32 cellular contexts compared by ENCODE assay signal in the genomic region with DNA sequence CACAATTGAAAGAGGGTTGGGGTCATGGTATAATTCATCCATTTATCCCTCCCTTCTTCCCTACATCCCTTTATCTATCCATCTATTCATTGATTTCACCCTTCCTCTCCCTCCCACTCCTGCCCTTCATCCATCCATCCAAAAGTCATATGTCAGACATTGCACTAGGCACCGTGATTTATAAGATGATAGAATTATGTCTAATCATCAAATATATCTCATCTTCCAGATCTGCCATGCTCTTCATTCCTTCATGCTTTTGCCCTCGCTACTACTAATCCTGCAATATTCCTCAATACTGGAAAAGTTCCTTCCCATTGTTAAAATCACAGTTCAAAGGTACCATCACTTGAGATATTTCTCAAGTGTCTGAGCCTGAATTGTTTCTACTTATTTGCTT.
"Had no signal": no experiment of that assay in that cellular context is flagged by ENCODE, and none has a peak within 500 bp of the region (broad histone marks: within the 10 kb centered on the region; RNA-seq: fewer than 3 reads in every experiment).

No MANE protein-coding gene starts in this region.

- H3K27me3 Mint-ChIP-seq: stimulated activated memory B cell treated with anti-CD40 and anti-IgM and Interleukin-4, amounts not matched to agents 10 μg/mL and 1 μg/mL and 100 μg/mL, for 72 hours; stimulated activated naive CD8-positive, alpha-beta T cell treated with anti-CD3 and anti-CD28 coated beads, Interleukin-15, amount 100 ng/mL, for 72 hours had no signal

- H3K36me3 ChIP-seq: neutrophil, pancreas, spleen, suprapubic skin, tibial artery, transverse colon, upper lobe of left lung, vagina had no signal

- H3K4me3 ChIP-seq: pancreas, psoas muscle, skin epidermis, smooth muscle cell, spleen, suprapubic skin, testis, tibial artery, transverse colon, upper lobe of left lung, vagina had no signal

- H3K36me3 Mint-ChIP-seq: natural killer cell treated with Interleukin-12 subunit alpha and Interleukin-12 subunit beta and Interleukin-15 and Interleukin-18, amount 100 ng/mL, for 72 hours; stimulated activated memory B cell treated with anti-CD40 and anti-IgM and Interleukin-4, amounts not matched to agents 10 μg/mL and 1 μg/mL and 100 μg/mL, for 72 hours had no signal

- H3K9me3 Mint-ChIP-seq: nephron progenitor cell, neural crest cell had no signal

- H3K27ac Mint-ChIP-seq: naive thymus-derived CD4-positive, alpha-beta T cell; natural killer cell treated with Interleukin-12 subunit alpha and Interleukin-12 subunit beta and Interleukin-15 and Interleukin-18, amount 100 ng/mL, for 72 hours; nephron progenitor cell; progenitor cell of endocrine pancreas; stimulated activated memory B cell treated with anti-CD40 and anti-IgM and Interleukin-4, amounts not matched to agents 10 μg/mL and 1 μg/mL and 100 μg/mL, for 72 hours; stimulated activated naive CD8-positive, alpha-beta T cell treated with anti-CD3 and anti-CD28 coated beads, Interleukin-15, amount 100 ng/mL, for 72 hours had no signal

- H3K4me2 ChIP-seq: smooth muscle cell had no signal

- DNase-seq: naive thymus-derived CD4-positive, alpha-beta T cell; nephron progenitor cell; nucleus accumbens; pancreas; posterior cingulate gyrus; psoas muscle; right cardiac atrium; spleen; stimulated activated CD4-positive, alpha-beta T cell treated with anti-CD3 and anti-CD28 coated beads, Interleukin-12 subunit alpha, Interleukin-12 subunit beta, amount 100 ng/mL, for 4 hours; stimulated activated CD4-positive, alpha-beta T cell treated with anti-CD3 and anti-CD28 coated beads, Interleukin-1b, Interleukin-23, amount 100 ng/mL, for 48 hours; stimulated activated CD4-positive, alpha-beta T cell treated with anti-CD3 and anti-CD28 coated beads, Interleukin-4, amount 100 ng/mL, for 1 hour; stimulated activated CD4-positive, alpha-beta T cell treated with anti-CD3 and anti-CD28 coated beads, Interleukin-4, amount 100 ng/mL, for 4 hours; stimulated activated CD8-positive, alpha-beta memory T cell treated with anti-CD3 and anti-CD28 coated beads, Interleukin-4, amount 100 ng/mL, for 48 hours; stimulated activated naive CD4-positive, alpha-beta T cell; stimulated activated naive CD8-positive, alpha-beta T cell treated with anti-CD3 and anti-CD28 coated beads, Interleukin-15, amount 100 ng/mL, for 72 hours; stimulated activated naive CD8-positive, alpha-beta T cell treated with anti-CD3 and anti-CD28 coated beads, Interleukin-15, Interleukin-2, amounts not matched to agents 100 U/mL and 50 U/mL, for 24 hours; substantia nigra; testis; tibial artery; transverse colon; upper lobe of left lung had no signal

- H3K4me1 Mint-ChIP-seq: naive thymus-derived CD4-positive, alpha-beta T cell; neural crest cell; stimulated activated memory B cell treated with anti-CD40 and anti-IgM and Interleukin-4, amounts not matched to agents 10 μg/mL and 1 μg/mL and 100 μg/mL, for 72 hours; stimulated activated naive CD8-positive, alpha-beta T cell treated with anti-CD3 and anti-CD28 coated beads, Interleukin-15, amount 100 ng/mL, for 72 hours had no signal

- ATAC-seq: naive thymus-derived CD4-positive, alpha-beta T cell; natural killer cell treated with Interleukin-12 subunit alpha and Interleukin-12 subunit beta and Interleukin-15 and Interleukin-18, amount 100 ng/mL, for 72 hours; pancreas; psoas muscle; right cardiac atrium; sciatic nerve; stimulated activated memory B cell treated with anti-CD40 and anti-IgM and Interleukin-4, amounts not matched to agents 10 μg/mL and 1 μg/mL and 100 μg/mL, for 72 hours; stimulated activated naive CD8-positive, alpha-beta T cell treated with anti-CD3 and anti-CD28 coated beads, Interleukin-15, amount 100 ng/mL, for 72 hours; stimulated activated naive CD8-positive, alpha-beta T cell treated with anti-CD3 and anti-CD28 coated beads, Interleukin-15, Interleukin-2, amounts not matched to agents 100 U/mL and 50 U/mL, for 24 hours had no signal

- H3K9me3 ChIP-seq: neutrophil, pancreas, psoas muscle, spleen, suprapubic skin, testis, tibial artery, transverse colon, upper lobe of left lung, vagina had no signal

- H3K27me3 ChIP-seq: neutrophil, pancreas, spleen, suprapubic skin, testis, tibial artery, transverse colon, upper lobe of left lung, vagina had no signal

- H3K4me1 ChIP-seq: pancreas, psoas muscle, spleen, suprapubic skin, testis, tibial artery, transverse colon, upper lobe of left lung, vagina had no signal

- H3K4me3 Mint-ChIP-seq: naive thymus-derived CD4-positive, alpha-beta T cell; natural killer cell treated with Interleukin-12 subunit alpha and Interleukin-12 subunit beta and Interleukin-15 and Interleukin-18, amount 100 ng/mL, for 72 hours; nephron progenitor cell; neural crest cell; stimulated activated memory B cell treated with anti-CD40 and anti-IgM and Interleukin-4, amounts not matched to agents 10 μg/mL and 1 μg/mL and 100 μg/mL, for 72 hours; stimulated activated naive CD8-positive, alpha-beta T cell treated with anti-CD3 and anti-CD28 coated beads, Interleukin-15, amount 100 ng/mL, for 72 hours had no signal

- H3K27ac ChIP-seq: neutrophil, pancreas, psoas muscle, skin epidermis, spleen, suprapubic skin, testis, tibial artery, transverse colon, upper lobe of left lung, vagina had no signal

- FAIRE-seq: pancreas, urothelium cell line had no signal
